Comparison of ENCODE assay signal across 20 cellular contexts in the genomic region with DNA sequence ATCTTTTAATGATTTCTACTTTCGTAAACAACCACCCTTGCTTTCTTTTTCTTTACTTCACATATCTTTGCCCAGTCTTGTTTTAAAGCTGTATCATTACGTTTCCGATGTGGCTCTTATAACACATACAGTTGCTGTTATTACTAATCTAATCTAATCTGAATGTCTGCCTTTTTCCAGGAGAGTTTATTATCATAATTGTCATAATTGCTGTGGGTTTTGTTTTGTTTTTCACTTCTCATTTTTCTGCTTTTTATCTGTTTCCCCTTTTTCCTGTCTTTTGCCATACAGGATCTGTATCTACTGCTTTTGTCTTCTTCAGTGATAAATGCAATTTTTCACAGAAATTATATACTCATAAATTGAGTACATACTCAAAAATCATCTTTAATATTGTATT.
"Had no signal": no experiment of that assay in that cellular context is flagged by ENCODE, and none has a peak within 500 bp of the region (broad histone marks: within the 10 kb centered on the region; RNA-seq: fewer than 3 reads in every experiment).

No MANE protein-coding gene starts in this region.

- H3K4me1 ChIP-seq: breast epithelium, prostate gland had no signal

- H3K36me3 ChIP-seq: prostate gland had no signal

- H3K9me3 Mint-ChIP-seq: activated naive CD8-positive, alpha-beta T cell treated with anti-CD3 and anti-CD28 coated beads for 36 hours; activated T-cell treated with anti-CD3 and anti-CD28 coated beads, Interleukin-2, amount 50 U/mL, for 4 hours; type B pancreatic cell had no signal

- H3K36me3 Mint-ChIP-seq: activated naive CD8-positive, alpha-beta T cell treated with anti-CD3 and anti-CD28 coated beads for 36 hours had no signal

- H3K9me3 ChIP-seq: breast epithelium, prostate gland, right lobe of liver, spleen, suprapubic skin had no signal

- DNase-seq: activated CD4-positive, alpha-beta T cell treated with anti-CD3 and anti-CD28 coated beads, Interleukin-2, amount 50 U/mL, for 4 hours; activated CD8-positive, alpha-beta memory T cell treated with anti-CD3 and anti-CD28 coated beads, Interleukin-2, amount 10 ng/mL, durations not matched to agents 7 days and 5 days; activated gamma-delta T cell treated with Interleukin-2 at 50 U/mL for 16 hours; activated naive CD8-positive, alpha-beta T cell treated with anti-CD3 and anti-CD28 coated beads for 36 hours; activated T-cell treated with anti-CD3 and anti-CD28 coated beads, Interleukin-2, amount 50 U/mL, for 4 hours; aorta; dorsolateral prefrontal cortex; hippocampal formation; kidney glomerular epithelial cell; midbrain; nucleus accumbens; right lobe of liver; spleen; stimulated activated CD4-positive, alpha-beta T cell treated with anti-CD3 and anti-CD28 coated beads, Interleukin-1b, Interleukin-23, amount 100 ng/mL, for 48 hours; stimulated activated naive CD4-positive, alpha-beta T cell treated with Interleukin-2 at 50 U/mL for 16 hours; T-helper 1 cell had no signal

- H3K27ac Mint-ChIP-seq: activated CD8-positive, alpha-beta memory T cell treated with anti-CD3 and anti-CD28 coated beads, Interleukin-2, amount 10 ng/mL, durations not matched to agents 7 days and 5 days; activated naive CD8-positive, alpha-beta T cell treated with anti-CD3 and anti-CD28 coated beads for 36 hours; type B pancreatic cell had no signal

- H3K4me3 Mint-ChIP-seq: activated CD8-positive, alpha-beta memory T cell treated with anti-CD3 and anti-CD28 coated beads, Interleukin-2, amount 10 ng/mL, durations not matched to agents 7 days and 5 days; activated naive CD8-positive, alpha-beta T cell treated with anti-CD3 and anti-CD28 coated beads for 36 hours; activated T-cell treated with anti-CD3 and anti-CD28 coated beads, Interleukin-2, amount 50 U/mL, for 4 hours; type B pancreatic cell had no signal

- H3K27me3 ChIP-seq: breast epithelium, dorsolateral prefrontal cortex, right lobe of liver, spleen, suprapubic skin had no signal

- ATAC-seq: activated CD8-positive, alpha-beta memory T cell treated with anti-CD3 and anti-CD28 coated beads, Interleukin-2, amount 10 ng/mL, durations not matched to agents 7 days and 5 days; activated T-cell treated with anti-CD3 and anti-CD28 coated beads, Interleukin-2, amount 50 U/mL, for 4 hours; right lobe of liver had no signal

- H3K27ac ChIP-seq: breast epithelium, prostate gland, right lobe of liver, spleen, suprapubic skin had no signal

- H3K27me3 Mint-ChIP-seq: activated CD8-positive, alpha-beta memory T cell treated with anti-CD3 and anti-CD28 coated beads, Interleukin-2, amount 10 ng/mL, durations not matched to agents 7 days and 5 days; activated naive CD8-positive, alpha-beta T cell treated with anti-CD3 and anti-CD28 coated beads for 36 hours; type B pancreatic cell had no signal

- H3K4me3 ChIP-seq: breast epithelium, dorsolateral prefrontal cortex, prostate gland, right lobe of liver, spleen, suprapubic skin had no signal
